1 cellular context compared by ENCODE assay signal in genomic region chr7:29209745-29210144, GRCh38.
A peak's percentile ranks its signal among the peaks of the same experiment; 100 is the strongest.
TF ChIP-seq lines count a peak whose summit lies in the region.

No MANE protein-coding gene starts in this region.

TF ChIP-seq in GM12878, 131 proteins besides CTCF, POLR2A, EP300 and RAD21:
- no peak for TF ChIP-seq SUZ12 (IDR thresholded peaks at IDR 0.05; ENCODE audit: unreplicated experiment)
- no peak for TF ChIP-seq E2F4 (IDR thresholded peaks at IDR 0.05; ENCODE audit: low read depth, low read length)
- no peak for TF ChIP-seq PRDM15 (CRISPR knock-in tag; IDR thresholded peaks at IDR 0.05)
- TF ChIP-seq RAD51 (IDR thresholded peaks at IDR 0.05): peak; percentile 58; the same call in 1 of the 2 replicates
- no peak for TF ChIP-seq NR2F1 (conservative IDR thresholded peaks at IDR 0.05)
TF ChIP-seq in GM12878: peak in this region for 1.
